31 cellular contexts compared by ENCODE assay signal in the genomic region with DNA sequence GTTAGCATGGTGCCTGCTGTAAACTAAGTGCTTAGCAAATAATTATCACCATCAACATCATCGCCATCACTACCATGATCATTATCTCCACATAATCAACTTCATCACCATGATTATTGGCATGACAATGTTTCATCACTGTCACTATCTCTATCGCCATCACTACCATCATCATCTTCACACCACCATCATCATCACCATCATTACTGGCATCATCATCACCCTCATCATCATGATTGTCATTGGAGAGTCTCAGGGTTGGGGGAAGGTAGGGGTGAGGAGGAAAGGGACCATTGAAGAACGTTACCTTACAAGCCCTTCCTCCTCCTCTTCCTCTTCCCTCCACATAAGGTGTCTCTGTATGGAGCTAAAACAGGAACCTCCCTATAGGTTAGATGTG. TPM values are rescaled to one million over a fixed set of nuclear protein-coding genes. Genes with fewer than 3 reads are reported as not detected.
"Had no signal": no experiment of that assay in that cellular context is flagged by ENCODE, and none has a peak within 500 bp of the region (broad histone marks: within the 10 kb centered on the region; RNA-seq: fewer than 3 reads in every experiment).

No MANE protein-coding gene starts in this region.

- FAIRE-seq: endothelial cell of umbilical vein, islet of Langerhans, keratinocyte had no signal

- H3K9me3 ChIP-seq: colonic mucosa, esophagus squamous epithelium, gastrocnemius medialis, heart right ventricle, left lung, lower lobe of right lung, mucosa of descending colon had no signal

- H3K27me3 ChIP-seq: colonic mucosa had no signal

- H3K27ac ChIP-seq: colonic mucosa, dorsolateral prefrontal cortex, esophagus squamous epithelium, gastrocnemius medialis, heart right ventricle, left lung, lower lobe of right lung had no signal

- H3K4me3 ChIP-seq: colonic mucosa, dorsolateral prefrontal cortex, esophagus squamous epithelium, gastrocnemius medialis, heart right ventricle, left lung, lower lobe of right lung, mucosa of descending colon had no signal

- H3K36me3 ChIP-seq: colonic mucosa, esophagus squamous epithelium, gastrocnemius medialis, heart right ventricle, left lung, lower lobe of right lung had no signal

- DNase-seq: colonic mucosa; cortex of kidney; dermis blood vessel endothelial cell; dorsolateral prefrontal cortex; effector CD4-positive, alpha-beta T cell; effector memory CD4-positive, alpha-beta T cell; esophagus squamous epithelium; foreskin fibroblast; foreskin melanocyte; gastrocnemius medialis; glutamatergic neuron; heart right ventricle; hippocampal formation; left cardiac atrium; left lung; left ventricle myocardium superior; lower lobe of right lung; mesenchymal stem cell; mucosa of descending colon had no signal

- H3K4me1 ChIP-seq: colonic mucosa, esophagus squamous epithelium, gastrocnemius medialis, heart right ventricle, left lung, lower lobe of right lung had no signal

RNA-seq across cellular contexts. Expression of a gene that starts 54.9 kb away (rescaled TPM):
- total RNA-seq: chondrocyte, colonic mucosa, dermis blood vessel endothelial cell, endothelial cell of umbilical vein, epithelial cell of proximal tubule, esophagus squamous epithelium, gastrocnemius medialis, glomerular endothelial cell, heart right ventricle, left cardiac atrium, left lung, left ventricle myocardium superior, lower leg skin, lower lobe of right lung, lung microvascular endothelial cell, mesenteric fat pad, mesothelial cell of epicardium, mucosa of descending colon, myocyte had no signal
- polyA plus RNA-seq: endothelial cell of umbilical vein, esophagus, heart right ventricle, keratinocyte had no signal
